Comparison of ENCODE assay signal across 9 cellular contexts in the genomic region with DNA sequence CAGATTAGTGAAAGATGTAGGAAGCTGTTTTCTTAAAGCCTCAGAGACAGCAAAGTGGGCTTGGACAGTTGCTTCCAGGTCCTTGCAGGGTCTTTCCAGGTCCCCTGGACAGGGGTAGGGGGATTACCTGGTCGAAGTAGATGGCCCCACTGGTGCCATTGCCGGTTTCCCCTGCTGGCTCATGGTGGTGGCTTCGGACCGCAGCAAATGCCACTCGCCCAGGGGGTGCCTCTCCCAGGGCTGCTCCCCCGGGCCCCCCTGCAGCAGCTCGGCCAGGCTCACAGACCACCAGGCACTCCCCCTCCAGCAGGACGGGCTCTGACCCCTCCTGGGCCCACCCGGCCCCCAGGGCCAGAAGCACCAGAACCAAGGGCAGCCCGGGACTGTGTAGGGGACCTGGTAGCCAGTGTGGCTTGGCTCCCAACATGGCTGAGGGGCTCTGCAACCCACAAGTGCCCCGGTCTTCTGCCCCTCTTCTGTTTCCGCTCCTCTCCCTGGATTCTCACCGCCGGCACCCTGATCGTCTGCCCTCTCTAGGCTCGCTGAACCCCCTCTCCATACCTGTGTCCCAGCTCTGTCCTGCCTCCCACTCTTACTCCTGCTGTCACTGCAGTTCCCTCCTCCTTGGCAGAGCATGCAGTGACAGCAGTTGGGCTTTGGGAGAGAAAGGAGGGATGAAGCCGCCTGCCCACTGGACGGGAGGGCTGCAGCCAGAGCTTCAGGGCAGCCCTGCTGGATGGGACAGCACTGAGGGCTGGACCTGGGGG. TPM values are rescaled to one million over a fixed set of nuclear protein-coding genes. Genes with fewer than 3 reads are reported as not detected.
DNase-seq lines count a peak whose midpoint lies in the region; ATAC-seq and TF ChIP-seq lines count a peak whose summit lies in the region.
"Had no signal": no experiment of that assay in that cellular context is flagged by ENCODE, and none has a peak within 500 bp of the region (broad histone marks: within the 10 kb centered on the region; RNA-seq: fewer than 3 reads in every experiment).

No MANE protein-coding gene starts in this region.

- no peaks in the 10 kb centered on the region for H3K9me2 ChIP-seq in hepatocyte (replicated peaks; ENCODE audit: insufficient read depth)

- peak overlapping the region; percentile 93 for H3K27ac Mint-ChIP-seq in activated CD8-positive, alpha-beta T cell treated with anti-CD3 and anti-CD28 coated beads for 36 hours

- POLR2A ChIA-PET in activated CD8-positive, alpha-beta T cell treated with anti-CD3 and anti-CD28 coated beads for 36 hours (lab: Charles Lee), result interaction anchor here (1.0 to 7.8 kb wide), 6 partner anchors 8 to 121 kb away, joined by 3 to 82 read pairs (median 7); partner anchors contain the start of genes ADCY4, CIDEB, LTB4R and LTB4R2

- H3K9me3 ChIP-seq in hepatocyte (ENCODE audit: low read depth) (no peaks in the 10 kb centered on the region), smooth muscle cell (replicated peaks; ENCODE audit: low read depth) (no peaks in the 10 kb centered on the region)

- H3F3A ChIP-seq in smooth muscle cell (ENCODE audit: low read depth), result peaks cover 5% of the 10 kb centered on the region

- peak overlapping the region; percentile 88 for H3K27ac ChIP-seq in HL-60 (replicated peaks)
- H3K27ac ChIP-seq in hepatocyte, result peak overlapping the region; percentile 98
- H3K27ac ChIP-seq in smooth muscle cell (ENCODE audit: low read depth), result peak overlapping the region; percentile 96

- H3K4me1 ChIP-seq in hepatocyte (ENCODE audit: insufficient read depth) (peaks cover 40% of the 10 kb centered on the region), smooth muscle cell (ENCODE audit: low read depth) (peaks cover 10% of the 10 kb centered on the region)

- peak overlapping the region; percentile 99 for H3K9ac ChIP-seq in smooth muscle cell (ENCODE audit: low read depth)

- no peak for TF ChIP-seq CTCF in HL-60 (IDR thresholded peaks at IDR 0.05; ENCODE audit: insufficient read depth, low read length)
- no peak for TF ChIP-seq CTCF in activated CD8-positive, alpha-beta T cell treated with anti-CD3 and anti-CD28 coated beads for 36 hours (IDR thresholded peaks at IDR 0.05)
- no peak for TF ChIP-seq CTCF in hepatocyte (IDR thresholded peaks at IDR 0.05; ENCODE audit: poor library complexity)
- TF ChIP-seq CTCF in smooth muscle cell (IDR thresholded peaks at IDR 0.05; ENCODE audit: borderline replicate concordance, insufficient read depth, poor library complexity, severe bottlenecking), result no peak

- peaks cover 25% of the 10 kb centered on the region for H3K36me3 Mint-ChIP-seq in activated CD8-positive, alpha-beta T cell treated with anti-CD3 and anti-CD28 coated beads for 36 hours (ENCODE audit: low read depth)

- H3K4me2 ChIP-seq in hepatocyte, result peak overlapping the region; percentile 97
- peak overlapping the region; percentile 96 for H3K4me2 ChIP-seq in smooth muscle cell

- DNase-seq in HL-60 (ENCODE audit: low read depth in 1 of 2, low spot score in 1 of 2) (no peak), hepatocyte (ENCODE audit: low spot score) (no peak), smooth muscle cell (lab: John Stamatoyannopoulos, UW; ENCODE audit: unreplicated experiment) (no peak), COLO829 (ENCODE audit: low spot score) (no peak), activated gamma-delta T cell (lab: John Stamatoyannopoulos, UW) (no peak)
- DNase-seq in activated CD8-positive, alpha-beta T cell treated with anti-CD3 and anti-CD28 coated beads for 36 hours, result no peak
- no peak for DNase-seq in activated CD4-positive, alpha-beta T cell treated with anti-CD3 and anti-CD28 coated beads, Interleukin-2, amount 50 U/mL, for 48 hours

- WGBS in hepatocyte (ENCODE audit: low lambda C conversion rate, missing lambda C conversion rate), result 93% methylated on average over 14 of the region's 18 CpGs
- WGBS in smooth muscle cell (ENCODE audit: low lambda C conversion rate), result 93% methylated on average over 17 of the region's 18 CpGs

- peaks cover 38% of the 10 kb centered on the region for H3K4me1 Mint-ChIP-seq in activated CD8-positive, alpha-beta T cell treated with anti-CD3 and anti-CD28 coated beads for 36 hours (ENCODE audit: low read depth)

- H3K27me3 ChIP-seq in HL-60 (ENCODE audit: insufficient read depth, poor library complexity, severe bottlenecking) (no peaks in the 10 kb centered on the region), hepatocyte (no peaks in the 10 kb centered on the region), smooth muscle cell (ENCODE audit: low read depth) (no peaks in the 10 kb centered on the region)

- peaks cover 22% of the 10 kb centered on the region for H4K20me1 ChIP-seq in hepatocyte (ENCODE audit: insufficient read depth, poor library complexity, severe bottlenecking)
- H4K20me1 ChIP-seq in smooth muscle cell (ENCODE audit: low read depth), result peaks cover 27% of the 10 kb centered on the region

- CTCF ChIA-PET in activated CD8-positive, alpha-beta T cell treated with anti-CD3 and anti-CD28 coated beads for 36 hours (lab: Charles Lee), result interaction anchor here (0.7 to 11.4 kb wide), 4 partner anchors 8 to 92 kb away, joined by 3 to 454 read pairs (median 14); partner anchors contain the start of genes ADCY4 and RIPK3

- H3K4me3 Mint-ChIP-seq in activated CD8-positive, alpha-beta T cell treated with anti-CD3 and anti-CD28 coated beads for 36 hours, result peak overlapping the region; percentile 90

- H3K36me3 ChIP-seq in hepatocyte (replicated peaks; ENCODE audit: insufficient read depth, low read depth) (no peaks in the 10 kb centered on the region), smooth muscle cell (ENCODE audit: low read depth) (no peaks in the 10 kb centered on the region)

- no peaks in the 10 kb centered on the region for H3K27me3 Mint-ChIP-seq in activated CD8-positive, alpha-beta T cell treated with anti-CD3 and anti-CD28 coated beads for 36 hours

- no peak for ATAC-seq in activated CD8-positive, alpha-beta T cell treated with anti-CD3 and anti-CD28 coated beads for 36 hours
- no peak for ATAC-seq in GM21360 (IDR thresholded peaks at IDR 0.05; ENCODE audit: unreplicated experiment)

- H2AFZ ChIP-seq in hepatocyte (no peak overlapping the region), smooth muscle cell (ENCODE audit: low read depth) (no peak overlapping the region)

- H3K79me2 ChIP-seq in hepatocyte (peaks cover 38% of the 10 kb centered on the region), smooth muscle cell (ENCODE audit: low read depth) (peaks cover 22% of the 10 kb centered on the region)

- no peak overlapping the region for H3K4me3 ChIP-seq in HL-60 (replicated peaks; ENCODE audit: insufficient read depth, low read length)
- H3K4me3 ChIP-seq in hepatocyte, result no peak overlapping the region
- peak overlapping the region; percentile 81 for H3K4me3 ChIP-seq in smooth muscle cell

- H3K9me3 Mint-ChIP-seq in activated CD8-positive, alpha-beta T cell treated with anti-CD3 and anti-CD28 coated beads for 36 hours, result no peaks in the 10 kb centered on the region

- intact Hi-C loops in activated CD8-positive, alpha-beta T cell treated with anti-CD3 and anti-CD28 coated beads for 36 hours (cut with micrococcal nuclease), result no loop called here

RNA-seq across cellular contexts. Expression of gene CBLN3, which starts 0.7 kb away (rescaled TPM):
- total RNA-seq in activated CD8-positive, alpha-beta T cell treated with anti-CD3 and anti-CD28 coated beads for 36 hours, result 1 to 10 TPM; 2.9 TPM
- total RNA-seq in hepatocyte (2.2 and 2.8 TPM in 2 replicates), smooth muscle cell (1.1 and 3.0 TPM in 2 replicates)
- polyA plus RNA-seq in hepatocyte (0.99 and 2.4 TPM in 2 replicates), smooth muscle cell (1.6 and 2.5 TPM in 2 replicates)
- polyA plus RNA-seq: neural cell had no signal

RNA-seq across cellular contexts. Expression of gene KHNYN, which starts 0.9 kb away (rescaled TPM):
- total RNA-seq in activated CD8-positive, alpha-beta T cell treated with anti-CD3 and anti-CD28 coated beads for 36 hours, result 10 to 100 TPM; 47.5 to 51.7 TPM
- 67.1 and 90.5 TPM in 2 replicates for total RNA-seq in hepatocyte
- polyA plus RNA-seq in hepatocyte, result 36.4 and 39.6 TPM in 2 replicates
- total RNA-seq in smooth muscle cell, result 43.1 and 55.7 TPM in 2 replicates
- polyA plus RNA-seq in smooth muscle cell, result 28.2 and 34.8 TPM in 2 replicates

RNA-seq across cellular contexts. Expression of gene SDR39U1, which starts 13.8 kb away (rescaled TPM):
- total RNA-seq in activated CD8-positive, alpha-beta T cell treated with anti-CD3 and anti-CD28 coated beads for 36 hours, result 10 to 100 TPM; 43.6 to 55.5 TPM
- total RNA-seq in hepatocyte (24.4 and 34.1 TPM in 2 replicates), smooth muscle cell (20.9 and 21.6 TPM in 2 replicates)
- polyA plus RNA-seq in hepatocyte (99.7 and 102 TPM in 2 replicates), smooth muscle cell (62.6 and 78.8 TPM in 2 replicates)

RNA-seq across cellular contexts. Expression of gene NYNRIN, which starts 30.0 kb away (rescaled TPM):
- under 1 TPM; 0.05 to 0.27 TPM for total RNA-seq in activated CD8-positive, alpha-beta T cell treated with anti-CD3 and anti-CD28 coated beads for 36 hours
- total RNA-seq in hepatocyte, result 41.7 and 56.5 TPM in 2 replicates
- 34.4 and 34.5 TPM in 2 replicates for polyA plus RNA-seq in hepatocyte
- 38.0 and 41.1 TPM in 2 replicates for total RNA-seq in smooth muscle cell
- 29.5 and 30.3 TPM in 2 replicates for polyA plus RNA-seq in smooth muscle cell
